Comparison of ENCODE assay signal across 8 cellular contexts in the genomic region with DNA sequence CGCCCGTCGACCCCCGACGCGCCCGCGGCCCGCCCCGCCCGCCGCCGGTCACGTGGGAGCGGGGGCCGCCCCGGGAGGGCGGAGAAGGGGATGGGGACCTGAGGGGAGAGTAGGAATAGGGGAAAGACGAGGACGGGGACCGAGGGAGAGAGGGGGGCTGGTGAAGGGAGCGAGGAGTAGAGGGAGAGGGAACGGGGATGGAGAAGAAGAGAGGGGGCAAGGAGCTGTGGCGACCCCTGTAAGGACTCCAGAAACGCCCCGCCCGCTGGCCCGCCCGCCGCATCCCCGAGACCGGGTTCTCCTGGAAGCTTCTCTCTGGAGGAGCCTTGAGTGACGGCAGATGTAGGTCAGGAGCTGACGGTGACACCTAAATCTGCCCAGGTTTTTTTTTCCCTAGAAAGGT. TPM values are rescaled to one million over a fixed set of nuclear protein-coding genes. Genes with fewer than 3 reads are reported as not detected.
DNase-seq lines count a peak whose midpoint lies in the region; ATAC-seq and TF ChIP-seq lines count a peak whose summit lies in the region.

No MANE protein-coding gene starts in this region.

- H3K9me3 Mint-ChIP-seq in Calu3 (ENCODE audit: low read depth, unreplicated experiment), result no peaks in the 10 kb centered on the region

- 1 to 2% methylated on average over 22 to 34 of the region's 34 CpGs for WGBS in lower leg skin, 2 donors

- peaks cover 21% of the 10 kb centered on the region for H3K27me3 Mint-ChIP-seq in Calu3 (ENCODE audit: unreplicated experiment)

- H3K4me1 Mint-ChIP-seq in Calu3 (ENCODE audit: low read depth, unreplicated experiment), result peaks cover 23% of the 10 kb centered on the region

- H3K27ac Mint-ChIP-seq in Calu3 (ENCODE audit: unreplicated experiment), result no peak overlapping the region

- BruUV-seq in Calu3 (replicated peaks; lab: Mats Ljungman, UMichigan), result no TSS peak

- CTCF ChIA-PET in Calu3 (lab: Charles Lee), result no interaction called here

- peak overlapping the region; percentile 74 for H3K4me3 ChIP-seq in lower leg skin (ENCODE audit: low read depth, poor library complexity, severe bottlenecking)

- H3K4me3 Mint-ChIP-seq in Calu3 (ENCODE audit: low read depth, unreplicated experiment), result peak overlapping the region; percentile 68

- ATAC-seq in HG03442 (IDR thresholded peaks at IDR 0.05; ENCODE audit: unreplicated experiment), result peak; percentile 22

- TF ChIP-seq CTCF in Calu3 (IDR thresholded peaks at IDR 0.05; ENCODE audit: unreplicated experiment), result no peak
- no peak for TF ChIP-seq CTCF in lower leg skin (IDR thresholded peaks at IDR 0.05)

- peaks cover 22% of the 10 kb centered on the region for H3K36me3 Mint-ChIP-seq in Calu3 (ENCODE audit: insufficient read depth, unreplicated experiment)

- TF ChIP-seq POLR2A in lower leg skin (IDR thresholded peaks at IDR 0.05), result no peak

- DNase-seq in Calu3, result peak; percentile 11
- DNase-seq in GM19240 (ENCODE audit: insufficient read length, low spot score), result peak; percentile 26
- DNase-seq in SK-N-DZ (ENCODE audit: low spot score), result peak; percentile 65
- DNase-seq in dermis blood vessel endothelial cell, result peak; percentile 56
- DNase-seq in lower leg skin (ENCODE audit: low spot score in 2 of 2), result peak in 1 of 2 donors; percentile 92
- peak; percentile 15 for DNase-seq in stromal cell of bone marrow (ENCODE audit: low read depth)
- DNase-seq in amniotic stem cell (lab: John Stamatoyannopoulos, UW), result no peak

- intact Hi-C loops in Calu3 (cut with micrococcal nuclease; ENCODE audit: unreplicated experiment) (loop anchor here (10.0 kb wide), 1 partner anchor 125 kb away; the partner anchor contains the start of gene TXNL4A), lower leg skin (cut with DNase I; ENCODE audit: low total_unique reads) (no loop called here)

RNA-seq across cellular contexts. Expression of gene ADNP2, which starts 0.6 kb away (rescaled TPM):
- 13.8 and 14.3 TPM in 2 replicates for total RNA-seq in Calu3 (2022)
- polyA plus RNA-seq in SK-N-DZ (2014; cell fraction: cytosol; rRNA removed), result 21.2 and 24.5 TPM in 2 replicates
- polyA plus RNA-seq in SK-N-DZ (2014; cell fraction: nucleus; rRNA removed), result 13.3 and 14.2 TPM in 2 replicates
- total RNA-seq in dermis blood vessel endothelial cell, result 14.6 and 17.0 TPM in 2 replicates
- 10 to 100 TPM; 18.1 to 22.6 (median 19.9) TPM for total RNA-seq in lower leg skin
